23 cellular contexts compared by ENCODE assay signal in genomic region chr19:23916991-23917390, GRCh38. TPM values are rescaled to one million over a fixed set of nuclear protein-coding genes. Genes with fewer than 3 reads are reported as not detected.
A peak's percentile ranks its signal among the peaks of the same experiment; 100 is the strongest.
DNase-seq lines count a peak whose midpoint lies in the region; ATAC-seq, FAIRE-seq and TF ChIP-seq lines count a peak whose summit lies in the region.
"Had no signal": no experiment of that assay in that cellular context is flagged by ENCODE, and none has a peak within 500 bp of the region (broad histone marks: within the 10 kb centered on the region; RNA-seq: fewer than 3 reads in every experiment).

No MANE protein-coding gene starts in this region.

- peak; percentile 9 for DNase-seq in activated CD4-positive, alpha-beta T cell treated with anti-CD3 and anti-CD28 coated beads for 36 hours
- DNase-seq in activated CD4-positive, alpha-beta T cell treated with anti-CD3 and anti-CD28 coated beads, Interleukin-2, amount 50 U/mL, for 48 hours: no peak
- DNase-seq in LHCN-M2 (ENCODE audit: low read depth) (peak; percentile 8), bronchial epithelial cell (ENCODE audit: low read depth) (peak; percentile 46), kidney glomerular epithelial cell (lab: John Stamatoyannopoulos, UW) (peak; percentile 6), NCI-H524 (lab: John Stamatoyannopoulos, UW) (no peak)
- no peak for DNase-seq in stimulated activated naive CD8-positive, alpha-beta T cell treated with anti-CD3 and anti-CD28 coated beads, Interleukin-15, amount 100 ng/mL, for 72 hours
- DNase-seq: activated CD4-positive, CD25-positive, alpha-beta regulatory T cell treated with anti-CD3 and anti-CD28 coated beads, Interleukin-2, amount 50 U/mL, for 72 hours; left ventricle myocardium superior; NCI-H187 treated with DMSO at 0.1 percent for 48 hours; pancreas; right cardiac atrium; stimulated activated CD8-positive, alpha-beta memory T cell treated with anti-CD3 and anti-CD28 coated beads, Interleukin-4, amount 100 ng/mL, for 48 hours; SW 1271; upper lobe of left lung had no signal

- CTCF ChIA-PET in activated CD4-positive, alpha-beta T cell treated with anti-CD3 and anti-CD28 coated beads for 36 hours (lab: Charles Lee): no interaction called here

- no peaks in the 10 kb centered on the region for H3K36me3 ChIP-seq in bronchial epithelial cell (ENCODE audit: control insufficient read depth, insufficient read depth, low read length)
- H3K36me3 ChIP-seq: pancreas had no signal

- no peaks in the 10 kb centered on the region for H3K27me3 ChIP-seq in bronchial epithelial cell (ENCODE audit: control insufficient read depth, insufficient read depth, low read length)
- H3K27me3 ChIP-seq: foreskin keratinocyte, pancreas, upper lobe of left lung had no signal

- intact Hi-C loops in activated CD4-positive, alpha-beta T cell treated with anti-CD3 and anti-CD28 coated beads for 36 hours (cut with DNase I, micrococcal nuclease): no loop called here

- no peak for TF ChIP-seq CTCF in bronchial epithelial cell (IDR thresholded peaks at IDR 0.05; ENCODE audit: insufficient read depth, low read length, severe bottlenecking)

- peaks cover 3% of the 10 kb centered on the region for H3K9me3 Mint-ChIP-seq in activated CD4-positive, alpha-beta T cell treated with anti-CD3 and anti-CD28 coated beads for 36 hours (ENCODE audit: low read depth)
- H3K9me3 Mint-ChIP-seq in stimulated activated naive CD8-positive, alpha-beta T cell treated with anti-CD3 and anti-CD28 coated beads, Interleukin-15, amount 100 ng/mL, for 72 hours: peaks cover 9 to 10% of the 10 kb centered on the region in 2 donors

- no peak overlapping the region for H3K4me3 Mint-ChIP-seq in activated CD4-positive, alpha-beta T cell treated with anti-CD3 and anti-CD28 coated beads for 36 hours
- peak overlapping the region in 1 of 2 donors; percentile 26 for H3K4me3 Mint-ChIP-seq in stimulated activated naive CD8-positive, alpha-beta T cell treated with anti-CD3 and anti-CD28 coated beads, Interleukin-15, amount 100 ng/mL, for 72 hours
- H3K4me3 Mint-ChIP-seq: B cell, nephron had no signal

- H3K27ac Mint-ChIP-seq in activated CD4-positive, alpha-beta T cell treated with anti-CD3 and anti-CD28 coated beads for 36 hours: no peak overlapping the region
- no peak overlapping the region for H3K27ac Mint-ChIP-seq in stimulated activated naive CD8-positive, alpha-beta T cell treated with anti-CD3 and anti-CD28 coated beads, Interleukin-15, amount 100 ng/mL, for 72 hours
- H3K27ac Mint-ChIP-seq: activated naive CD4-positive, alpha-beta T cell treated with anti-CD3 and anti-CD28 coated beads, Interleukin-2, amount 50 U/mL, for 72 hours; B cell; brain; nephron had no signal

- H3K36me3 Mint-ChIP-seq in activated CD4-positive, alpha-beta T cell treated with anti-CD3 and anti-CD28 coated beads for 36 hours (ENCODE audit: low read depth): peaks cover 53% of the 10 kb centered on the region

- no peak overlapping the region for H3K4me3 ChIP-seq in bronchial epithelial cell (ENCODE audit: low read depth, low read length)
- H3K4me3 ChIP-seq: coronary artery, pancreas, upper lobe of left lung had no signal

- FAIRE-seq in bronchial epithelial cell (lab: Jason Lieb, UNC): no peak
- FAIRE-seq: K562, pancreas had no signal

- peaks cover 14% of the 10 kb centered on the region for H3K4me1 Mint-ChIP-seq in activated CD4-positive, alpha-beta T cell treated with anti-CD3 and anti-CD28 coated beads for 36 hours
- peaks cover 19% of the 10 kb centered on the region for H3K4me1 Mint-ChIP-seq in stimulated activated naive CD8-positive, alpha-beta T cell treated with anti-CD3 and anti-CD28 coated beads, Interleukin-15, amount 100 ng/mL, for 72 hours
- H3K4me1 Mint-ChIP-seq: nephron had no signal

- no peak for ATAC-seq in activated CD4-positive, alpha-beta T cell treated with anti-CD3 and anti-CD28 coated beads for 36 hours
- no peak for ATAC-seq in GM19455 (IDR thresholded peaks at IDR 0.05; ENCODE audit: unreplicated experiment)
- ATAC-seq in stimulated activated naive CD8-positive, alpha-beta T cell treated with anti-CD3 and anti-CD28 coated beads, Interleukin-15, amount 100 ng/mL, for 72 hours: no peak
- ATAC-seq: activated naive CD4-positive, alpha-beta T cell treated with anti-CD3 and anti-CD28 coated beads, Interleukin-2, amount 50 U/mL, for 72 hours; foreskin keratinocyte; K562; left ventricle myocardium superior; right cardiac atrium had no signal

- no peaks in the 10 kb centered on the region for H3K27me3 Mint-ChIP-seq in activated CD4-positive, alpha-beta T cell treated with anti-CD3 and anti-CD28 coated beads for 36 hours
- H3K27me3 Mint-ChIP-seq in stimulated activated naive CD8-positive, alpha-beta T cell treated with anti-CD3 and anti-CD28 coated beads, Interleukin-15, amount 100 ng/mL, for 72 hours: no peaks in the 10 kb centered on the region
- H3K27me3 Mint-ChIP-seq: B cell had no signal

- POLR2A ChIA-PET in activated CD4-positive, alpha-beta T cell treated with anti-CD3 and anti-CD28 coated beads for 36 hours (lab: Charles Lee): no interaction called here

RNA-seq across cellular contexts. Expression of gene ZNF726, which starts 2.3 kb away (rescaled TPM):
- total RNA-seq in activated CD4-positive, alpha-beta T cell treated with anti-CD3 and anti-CD28 coated beads for 36 hours: 10 to 100 TPM; 19.1 to 20.2 TPM
- 5.0 and 6.0 TPM in 2 replicates for total RNA-seq in LHCN-M2 (2014; rRNA removed)
- 1.6 TPM for polyA plus RNA-seq in LHCN-M2 (2012)
- total RNA-seq in bronchial epithelial cell: 0.79 and 3.2 TPM in 2 replicates
- total RNA-seq: left ventricle myocardium superior had no signal

Comparison
In these comparisons a context has a peak if more than half of its experiments do, and no peak if none do; other contexts are left out.
1. DNase-seq: peak in activated CD4-positive, alpha-beta T cell treated with anti-CD3 and anti-CD28 coated beads for 36 hours (single experiment), LHCN-M2 (single experiment), bronchial epithelial cell (single experiment) and kidney glomerular epithelial cell (single experiment); none in activated CD4-positive, alpha-beta T cell treated with anti-CD3 and anti-CD28 coated beads, Interleukin-2, amount 50 U/mL, for 48 hours (0 of 2), NCI-H524 (0 of 2) and stimulated activated naive CD8-positive, alpha-beta T cell treated with anti-CD3 and anti-CD28 coated beads, Interleukin-15, amount 100 ng/mL, for 72 hours (0 of 2).